Comparison of ENCODE assay signal across 8 cellular contexts in the genomic region with DNA sequence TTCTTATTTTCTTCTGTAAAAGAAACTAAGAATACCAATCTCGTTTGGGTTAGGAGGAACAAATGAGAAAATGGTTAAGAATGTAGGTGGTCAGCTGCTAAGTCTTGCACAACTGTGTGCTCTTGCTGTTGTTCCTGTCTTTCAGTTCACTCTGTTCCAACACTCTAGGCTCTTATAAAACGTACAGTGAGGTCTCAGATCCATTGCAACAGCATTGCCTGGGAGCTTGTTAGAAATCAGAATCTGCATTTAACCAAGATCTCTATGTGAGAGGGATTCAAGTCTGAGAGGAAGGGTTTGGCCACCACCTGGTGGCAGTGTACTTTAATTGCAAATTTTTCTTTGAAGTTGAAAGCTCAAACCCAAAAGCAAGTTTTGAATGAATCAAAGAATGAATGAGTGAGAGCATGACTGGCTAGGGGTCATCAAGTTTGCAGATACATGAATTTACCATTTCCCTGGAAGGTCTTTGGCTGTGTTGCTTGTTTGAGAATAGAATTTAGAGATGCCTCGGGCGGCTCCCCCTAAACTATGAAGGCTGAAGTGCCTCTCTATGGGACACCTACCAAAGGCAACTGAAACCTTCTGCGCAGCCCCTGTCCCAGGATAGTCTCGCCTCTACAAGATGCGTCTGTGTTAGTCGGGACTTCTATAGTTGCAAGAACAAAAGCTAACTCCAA. TPM values are rescaled to one million over a fixed set of nuclear protein-coding genes. Genes with fewer than 3 reads are reported as not detected.
DNase-seq lines count a peak whose midpoint lies in the region; TF ChIP-seq lines count a peak whose summit lies in the region.

No MANE protein-coding gene starts in this region.

- no peak overlapping the region for H3K27ac ChIP-seq in DOHH2 (ENCODE audit: low read depth, low read length)
- H3K27ac ChIP-seq in uterus: no peak overlapping the region

- no peak overlapping the region for H3K4me3 ChIP-seq in DOHH2 (ENCODE audit: low read length)
- H3K4me3 ChIP-seq in uterus: no peak overlapping the region

- no peaks in the 10 kb centered on the region for H3K9me2 ChIP-seq in DOHH2 (replicated peaks; ENCODE audit: control insufficient read depth, low read length)

- H3K36me3 ChIP-seq in DOHH2 (ENCODE audit: control insufficient read depth, low read length): no peaks in the 10 kb centered on the region
- no peaks in the 10 kb centered on the region for H3K36me3 ChIP-seq in uterus

- intact Hi-C loops in uterus (cut with DNase I; ENCODE audit: low total_unique reads): no loop called here

- no peak for TF ChIP-seq POLR2A in uterus (IDR thresholded peaks at IDR 0.05)

- peaks cover 6% of the 10 kb centered on the region for H3K27me3 ChIP-seq in DOHH2 (ENCODE audit: control insufficient read depth, low read length)
- H3K27me3 ChIP-seq in uterus: peaks cover 0 to 9% of the 10 kb centered on the region in 2 donors

- no peaks in the 10 kb centered on the region for H3K4me1 ChIP-seq in DOHH2 (ENCODE audit: control insufficient read depth, low read length)
- H3K4me1 ChIP-seq in uterus: no peaks in the 10 kb centered on the region

- H3K9me3 ChIP-seq in DOHH2 (ENCODE audit: control insufficient read depth, insufficient read depth, low read length) (no peaks in the 10 kb centered on the region), uterus (no peaks in the 10 kb centered on the region)

- TF ChIP-seq CTCF in DOHH2 (IDR thresholded peaks at IDR 0.05; ENCODE audit: low read depth, low read length, poor library complexity, severe bottlenecking): peak; percentile 80
- peak in 2 of 4 experiments; percentile 24 to 40 for TF ChIP-seq CTCF in uterus (IDR thresholded peaks at IDR 0.05)

- no peak overlapping the region for H3K4me2 ChIP-seq in DOHH2 (ENCODE audit: low read length)

- in situ Hi-C loops in T47D (cut with HindIII; ENCODE audit: low pct_unique_long_range_greater_than_20kb, low sequenced_read_pairs): no loop called here

- no peaks in the 10 kb centered on the region for H3K79me2 ChIP-seq in DOHH2 (ENCODE audit: control insufficient read depth, low read length)

- no peaks in the 10 kb centered on the region for H3F3A ChIP-seq in DOHH2 (ENCODE audit: control insufficient read depth, insufficient read depth)

- DNase-seq in HUDEP-2 (lab: John Stamatoyannopoulos, UW; ENCODE audit: unreplicated experiment in 76 of 76) (peak in 41 of 76 experiments; percentile 3 to 58 (median 30)), SK-N-DZ (ENCODE audit: low spot score) (peak; percentile 60), T47D (ENCODE audit: low read depth in 1 of 2, low spot score in 1 of 2) (peak; percentile 53 to 78), islet precursor cell (peak; percentile 64), uterus (no peak), cerebellar nuclear complex (lab: John Stamatoyannopoulos, UW) (no peak)
- DNase-seq in stimulated activated CD4-positive, alpha-beta T cell treated with anti-CD3 and anti-CD28 coated beads, Interleukin-4, amount 100 ng/mL, for 24 hours: peak; percentile 47

- H4K20me1 ChIP-seq in DOHH2 (ENCODE audit: control insufficient read depth, insufficient read depth, low read depth, low read length): no peaks in the 10 kb centered on the region

RNA-seq across cellular contexts. Expression of gene ALOX15B, which starts 2.5 kb away (rescaled TPM):
- polyA plus RNA-seq in SK-N-DZ (2014; cell fraction: cytosol; rRNA removed): not detected in 2 replicates
- polyA plus RNA-seq in SK-N-DZ (2014; cell fraction: nucleus; rRNA removed): not detected in 2 replicates
- total RNA-seq in uterus: 1 to 10 TPM in 1 of 4 donors, under 1 TPM in 2, not detected in 1; 0.14 to 1.5 (median 0.24) TPM

RNA-seq across cellular contexts. Expression of gene GUCY2D, which starts 39.0 kb away (rescaled TPM):
- polyA plus RNA-seq in SK-N-DZ (2014; cell fraction: cytosol; rRNA removed): not detected in 2 replicates
- not detected in 2 replicates for polyA plus RNA-seq in SK-N-DZ (2014; cell fraction: nucleus; rRNA removed)
- under 1 TPM in 1 of 4 donors, not detected in 3; 0.14 TPM for total RNA-seq in uterus

RNA-seq across cellular contexts. Expression of gene ALOX12B, which starts 46.1 kb away (rescaled TPM):
- not detected in 2 replicates for polyA plus RNA-seq in SK-N-DZ (2014; cell fraction: cytosol; rRNA removed)
- not detected in 2 replicates for polyA plus RNA-seq in SK-N-DZ (2014; cell fraction: nucleus; rRNA removed)
- not detected for total RNA-seq in uterus

Comparison
In these comparisons a context has a peak if more than half of its experiments do, and no peak if none do; other contexts are left out.
1. DNase-seq: peak in HUDEP-2 (41 of 76), SK-N-DZ (single experiment), T47D (2 of 2), islet precursor cell (single experiment) and stimulated activated CD4-positive, alpha-beta T cell treated with anti-CD3 and anti-CD28 coated beads, Interleukin-4, amount 100 ng/mL, for 24 hours (single experiment); none in uterus (0 of 2) and cerebellar nuclear complex (0 of 2).